Comparison of ENCODE assay signal across 28 cellular contexts in the genomic region with DNA sequence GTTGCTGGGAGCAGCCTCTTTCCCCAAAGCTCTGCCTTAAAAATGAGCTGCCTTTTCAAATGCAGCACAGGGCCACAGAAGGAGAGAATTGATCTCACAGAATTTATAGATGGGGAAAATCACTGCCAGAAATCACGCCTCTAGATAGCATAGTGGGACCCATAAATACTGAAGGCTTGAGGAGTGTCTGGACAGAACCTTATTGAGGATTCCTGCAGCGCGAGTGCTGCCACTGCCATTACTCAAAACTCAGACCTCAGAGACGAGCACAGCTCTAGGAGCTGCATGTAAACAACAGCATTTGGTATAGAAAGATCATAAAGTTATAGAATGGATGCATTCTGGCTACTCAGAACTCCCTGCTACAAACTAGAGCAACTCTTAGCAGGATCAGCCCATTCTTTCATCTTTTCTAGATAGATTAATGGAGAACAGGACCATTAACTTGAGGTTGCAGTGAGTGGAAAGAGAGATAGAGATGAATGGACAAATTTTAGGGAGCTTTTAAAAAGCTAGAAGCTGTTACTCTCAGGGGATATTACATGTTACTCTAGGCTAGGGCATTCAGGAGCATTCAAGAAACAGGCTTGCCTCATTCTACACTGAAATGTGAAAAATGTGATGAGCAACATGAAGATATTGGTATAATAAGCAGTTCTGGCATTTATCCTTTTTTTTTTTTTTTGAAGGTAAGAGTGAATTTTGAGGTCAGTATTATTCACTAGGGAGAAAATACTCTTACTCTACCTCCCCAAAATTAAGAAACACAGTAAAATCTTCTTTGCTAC.
"Had no signal": no experiment of that assay in that cellular context is flagged by ENCODE, and none has a peak within 500 bp of the region (broad histone marks: within the 10 kb centered on the region; RNA-seq: fewer than 3 reads in every experiment).

No MANE protein-coding gene starts in this region.

- H3K4me3 ChIP-seq: esophagus squamous epithelium, gastroesophageal sphincter, pancreas, prostate gland, suprapubic skin, tibial artery had no signal

- H3K4me1 Mint-ChIP-seq: activated CD4-positive, alpha-beta memory T cell treated with anti-CD3 and anti-CD28 coated beads, Interleukin-2, amount 10 ng/mL, durations not matched to agents 7 days and 5 days; activated T-helper 17 cell treated with anti-CD3 and anti-CD28 coated beads, Interleukin-2, amount 50 U/mL, for 72 hours; immature natural killer cell; naive thymus-derived CD4-positive, alpha-beta T cell; stimulated activated naive B cell treated with anti-CD40 and anti-IgM and Interleukin-4, amounts not matched to agents 10 μg/mL and 1 μg/mL and 100 μg/mL, for 72 hours had no signal

- H3K27ac ChIP-seq: epithelial cell of prostate, esophagus squamous epithelium, gastroesophageal sphincter, pancreas, prostate gland, suprapubic skin, tibial artery, WERI-Rb-1 had no signal

- H3K9me3 Mint-ChIP-seq: activated CD4-positive, alpha-beta memory T cell treated with anti-CD3 and anti-CD28 coated beads, Interleukin-2, amount 10 ng/mL, durations not matched to agents 7 days and 5 days; activated T-cell treated with anti-CD3 and anti-CD28 coated beads, Interleukin-2, amount 50 U/mL, for 24 hours; activated T-helper 17 cell treated with anti-CD3 and anti-CD28 coated beads, Interleukin-2, amount 50 U/mL, for 72 hours; dendritic cell treated with granulocyte-macrophage colony-stimulating factor and Interleukin-4, amounts not matched to agents 40 ng/mL and 50 ng/mL, for 4 days; immature natural killer cell; stimulated activated naive B cell treated with anti-CD40 and anti-IgM and Interleukin-4, amounts not matched to agents 10 μg/mL and 1 μg/mL and 100 μg/mL, for 72 hours had no signal

- H3K27me3 ChIP-seq: esophagus squamous epithelium, gastroesophageal sphincter, pancreas, suprapubic skin, tibial artery had no signal

- H3K27ac Mint-ChIP-seq: activated CD4-positive, alpha-beta memory T cell treated with anti-CD3 and anti-CD28 coated beads, Interleukin-2, amount 10 ng/mL, durations not matched to agents 7 days and 5 days; activated T-cell treated with anti-CD3 and anti-CD28 coated beads, Interleukin-2, amount 50 U/mL, for 24 hours; activated T-helper 17 cell treated with anti-CD3 and anti-CD28 coated beads, Interleukin-2, amount 50 U/mL, for 72 hours; dendritic cell treated with granulocyte-macrophage colony-stimulating factor and Interleukin-4, amounts not matched to agents 40 ng/mL and 50 ng/mL, for 4 days; immature natural killer cell; naive thymus-derived CD4-positive, alpha-beta T cell; stimulated activated naive B cell treated with anti-CD40 and anti-IgM and Interleukin-4, amounts not matched to agents 10 μg/mL and 1 μg/mL and 100 μg/mL, for 72 hours had no signal

- DNase-seq: activated CD4-positive, alpha-beta memory T cell treated with anti-CD3 and anti-CD28 coated beads, Interleukin-2, amount 10 ng/mL, durations not matched to agents 7 days and 5 days; activated CD4-positive, alpha-beta T cell treated with anti-CD3 and anti-CD28 coated beads for 48 hours; activated CD8-positive, alpha-beta memory T cell treated with anti-CD3 and anti-CD28 coated beads, Interleukin-2, amount 50 U/mL, for 48 hours; activated gamma-delta T cell treated with Interleukin-2 at 50 U/mL for 16 hours; activated naive CD4-positive, alpha-beta T cell treated with anti-CD3 and anti-CD28 coated beads, Interleukin-2, amount 50 U/mL, for 16 hours; activated T-cell treated with anti-CD3 and anti-CD28 coated beads, Interleukin-2, amount 50 U/mL, for 24 hours; amygdala; esophagus squamous epithelium; head of caudate nucleus; hypothalamus; immature natural killer cell; midbrain; naive thymus-derived CD4-positive, alpha-beta T cell; pancreas; retina; stimulated activated CD4-positive, alpha-beta T cell treated with anti-CD3 and anti-CD28 coated beads, Interleukin-15, amount 100 ng/mL, for 24 hours; stimulated activated CD4-positive, alpha-beta T cell treated with anti-CD3 and anti-CD28 coated beads, Interleukin-2, amount 100 ng/mL, for 24 hours; stimulated activated naive B cell treated with anti-CD40 and anti-IgM and Interleukin-4, amounts not matched to agents 10 μg/mL and 1 μg/mL and 100 μg/mL, for 72 hours; T-helper 9 cell; tibial artery; WERI-Rb-1 had no signal

- H3K36me3 Mint-ChIP-seq: immature natural killer cell; naive thymus-derived CD4-positive, alpha-beta T cell; stimulated activated naive B cell treated with anti-CD40 and anti-IgM and Interleukin-4, amounts not matched to agents 10 μg/mL and 1 μg/mL and 100 μg/mL, for 72 hours had no signal

- ATAC-seq: activated CD4-positive, CD25-positive, alpha-beta regulatory T cell treated with anti-CD3 and anti-CD28 coated beads, Interleukin-2, amount 50 U/mL, for 24 hours; activated T-helper 17 cell treated with anti-CD3 and anti-CD28 coated beads, Interleukin-2, amount 50 U/mL, for 72 hours; gastroesophageal sphincter; naive thymus-derived CD4-positive, alpha-beta T cell; pancreas; stimulated activated naive B cell treated with anti-CD40 and anti-IgM and Interleukin-4, amounts not matched to agents 10 μg/mL and 1 μg/mL and 100 μg/mL, for 72 hours had no signal

- H3K27me3 Mint-ChIP-seq: activated CD4-positive, alpha-beta memory T cell treated with anti-CD3 and anti-CD28 coated beads, Interleukin-2, amount 10 ng/mL, durations not matched to agents 7 days and 5 days had no signal

- H3K4me3 Mint-ChIP-seq: activated CD4-positive, alpha-beta memory T cell treated with anti-CD3 and anti-CD28 coated beads, Interleukin-2, amount 10 ng/mL, durations not matched to agents 7 days and 5 days; activated T-cell treated with anti-CD3 and anti-CD28 coated beads, Interleukin-2, amount 50 U/mL, for 24 hours; activated T-helper 17 cell treated with anti-CD3 and anti-CD28 coated beads, Interleukin-2, amount 50 U/mL, for 72 hours; dendritic cell treated with granulocyte-macrophage colony-stimulating factor and Interleukin-4, amounts not matched to agents 40 ng/mL and 50 ng/mL, for 4 days; immature natural killer cell; naive thymus-derived CD4-positive, alpha-beta T cell; stimulated activated naive B cell treated with anti-CD40 and anti-IgM and Interleukin-4, amounts not matched to agents 10 μg/mL and 1 μg/mL and 100 μg/mL, for 72 hours had no signal

- H3K36me3 ChIP-seq: esophagus squamous epithelium, gastroesophageal sphincter, pancreas, prostate gland, suprapubic skin, tibial artery, WERI-Rb-1 had no signal

- H3K4me1 ChIP-seq: esophagus squamous epithelium, gastroesophageal sphincter, pancreas, prostate gland, suprapubic skin, tibial artery had no signal

- H3K9me3 ChIP-seq: esophagus squamous epithelium, gastroesophageal sphincter, pancreas, prostate gland, suprapubic skin, tibial artery had no signal
